8 cellular contexts compared by ENCODE assay signal in the genomic region with DNA sequence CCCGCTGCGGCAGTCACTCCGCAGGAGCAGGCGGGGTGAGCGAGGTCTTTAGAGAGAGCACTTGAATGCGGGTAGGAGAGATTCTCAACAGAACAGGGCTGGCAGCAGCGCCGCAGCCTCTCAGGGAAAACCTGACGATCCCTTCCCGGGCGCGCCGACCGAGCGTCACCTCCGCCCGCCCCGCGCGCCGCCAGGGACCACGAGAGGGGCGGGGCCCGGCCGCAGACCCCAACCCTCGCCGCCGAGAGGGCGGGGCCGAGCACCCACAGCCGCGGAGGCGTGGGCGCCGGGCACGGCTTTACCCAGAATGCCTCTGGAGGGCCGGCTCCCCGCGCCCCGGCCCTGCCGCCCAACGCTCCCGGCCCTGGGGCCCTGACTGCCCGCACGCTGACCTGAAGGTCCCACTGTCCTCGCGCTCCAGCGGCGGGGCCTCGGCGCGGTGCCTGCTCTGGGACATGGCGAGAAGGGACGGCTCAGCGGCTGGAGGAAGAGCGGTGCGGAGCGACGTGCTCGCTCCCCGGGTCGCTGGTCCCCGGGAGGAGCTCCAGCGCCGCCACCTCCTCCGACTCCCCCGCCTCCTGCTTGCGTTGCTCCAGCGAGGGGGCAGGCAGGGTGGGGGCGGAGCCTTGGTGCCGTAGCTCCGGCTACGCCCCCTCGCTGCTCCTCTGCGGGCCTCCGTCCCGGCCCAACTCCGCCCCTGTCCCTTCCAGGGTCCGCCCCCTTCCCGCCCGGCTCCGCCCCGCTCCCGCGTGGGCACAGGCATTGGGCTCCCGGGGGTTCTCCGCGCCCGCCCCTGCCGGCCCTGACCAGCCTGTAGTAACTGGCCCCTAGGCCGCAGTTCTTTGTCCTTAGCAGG. TPM values are rescaled to one million over a fixed set of nuclear protein-coding genes. Genes with fewer than 3 reads are reported as not detected.
DNase-seq lines count a peak whose midpoint lies in the region; ATAC-seq and TF ChIP-seq lines count a peak whose summit lies in the region.

A gene with protein sequence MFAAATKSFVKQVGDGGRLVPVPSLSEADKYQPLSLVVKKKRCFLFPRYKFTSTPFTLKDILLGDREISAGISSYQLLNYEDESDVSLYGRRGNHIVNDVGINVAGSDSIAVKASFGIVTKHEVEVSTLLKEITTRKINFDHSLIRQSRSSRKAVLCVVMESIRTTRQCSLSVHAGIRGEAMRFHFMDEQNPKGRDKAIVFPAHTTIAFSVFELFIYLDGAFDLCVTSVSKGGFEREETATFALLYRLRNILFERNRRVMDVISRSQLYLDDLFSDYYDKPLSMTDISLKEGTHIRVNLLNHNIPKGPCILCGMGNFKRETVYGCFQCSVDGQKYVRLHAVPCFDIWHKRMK (plus strand): TSS at position 805 of the 856 bp plus-strand sequence. CDS start 2,032 bp downstream, outside the sequence.
A gene (minus strand): TSS at position 602 of the 856 bp plus-strand sequence. CDS start 145 bp downstream, at position 457.

- TF ChIP-seq CTCF in C4-2B (conservative IDR thresholded peaks at IDR 0.05) (no peak), left lung (IDR thresholded peaks at IDR 0.05) (peak in 1 of 2 donors; percentile 22)

- DNase-seq in NCI-H69 (lab: John Stamatoyannopoulos, UW) (peak; percentile 96), dedifferentiated amniotic fluid mesenchymal stem cell (ENCODE audit: extremely low spot score) (peak; percentile 96), left lung (peak; percentile 98 to 100)
- DNase-seq in activated CD4-positive, alpha-beta T cell treated with anti-CD3 and anti-CD28 coated beads, Interleukin-2, amount 50 U/mL, for 1 hour = peak; percentile 93
- DNase-seq in stimulated activated CD4-positive, alpha-beta T cell treated with anti-CD3 and anti-CD28 coated beads, Interleukin-2, amount 100 ng/mL, for 4 hours (ENCODE audit: low read depth) = peak; percentile 95

- no peaks in the 10 kb centered on the region for H3K9me3 ChIP-seq in left lung

- no peaks in the 10 kb centered on the region for H3K27me3 ChIP-seq in left lung

- H3K36me3 ChIP-seq in left lung = peaks cover 0 to 21% of the 10 kb centered on the region in 2 donors

- peak within 1 kb of the TSS; percentile 93 for H3K27ac ChIP-seq in C4-2B
- peak within 1 kb of the TSS; percentile 93 to 96 for H3K27ac ChIP-seq in left lung

- peak within 1 kb of the TSS; percentile 54 to 81 for H3K4me3 ChIP-seq in left lung

- peak; percentile 75 for ATAC-seq in GM19372 (IDR thresholded peaks at IDR 0.05; ENCODE audit: low read depth, unreplicated experiment)
- peak; percentile 81 for ATAC-seq in HG03521 (IDR thresholded peaks at IDR 0.05; ENCODE audit: unreplicated experiment)
- ATAC-seq in left lung = peak; percentile 98

- H3K4me1 ChIP-seq in left lung = peaks cover 6 to 32% of the 10 kb centered on the region in 2 donors

- intact Hi-C loops in left lung (cut with DNase I) = no loop called here

RNA-seq across cellular contexts. Expression of the first gene that starts in this region (rescaled TPM):
- 1 to 10 TPM; 2.0 to 2.7 TPM for total RNA-seq in left lung

RNA-seq across cellular contexts. Expression of the second gene that starts in this region (rescaled TPM):
- total RNA-seq in left lung = 10 to 100 TPM; 45.2 to 45.4 TPM

Comparison
In these comparisons a context has a peak if more than half of its experiments do, and no peak if none do; other contexts are left out.
1. Peak in every context shown above with its lines: DNase-seq, ATAC-seq, H3K4me3 ChIP-seq and H3K27ac ChIP-seq.